ENCODE assay signal across 8 cellular contexts in the genomic region with DNA sequence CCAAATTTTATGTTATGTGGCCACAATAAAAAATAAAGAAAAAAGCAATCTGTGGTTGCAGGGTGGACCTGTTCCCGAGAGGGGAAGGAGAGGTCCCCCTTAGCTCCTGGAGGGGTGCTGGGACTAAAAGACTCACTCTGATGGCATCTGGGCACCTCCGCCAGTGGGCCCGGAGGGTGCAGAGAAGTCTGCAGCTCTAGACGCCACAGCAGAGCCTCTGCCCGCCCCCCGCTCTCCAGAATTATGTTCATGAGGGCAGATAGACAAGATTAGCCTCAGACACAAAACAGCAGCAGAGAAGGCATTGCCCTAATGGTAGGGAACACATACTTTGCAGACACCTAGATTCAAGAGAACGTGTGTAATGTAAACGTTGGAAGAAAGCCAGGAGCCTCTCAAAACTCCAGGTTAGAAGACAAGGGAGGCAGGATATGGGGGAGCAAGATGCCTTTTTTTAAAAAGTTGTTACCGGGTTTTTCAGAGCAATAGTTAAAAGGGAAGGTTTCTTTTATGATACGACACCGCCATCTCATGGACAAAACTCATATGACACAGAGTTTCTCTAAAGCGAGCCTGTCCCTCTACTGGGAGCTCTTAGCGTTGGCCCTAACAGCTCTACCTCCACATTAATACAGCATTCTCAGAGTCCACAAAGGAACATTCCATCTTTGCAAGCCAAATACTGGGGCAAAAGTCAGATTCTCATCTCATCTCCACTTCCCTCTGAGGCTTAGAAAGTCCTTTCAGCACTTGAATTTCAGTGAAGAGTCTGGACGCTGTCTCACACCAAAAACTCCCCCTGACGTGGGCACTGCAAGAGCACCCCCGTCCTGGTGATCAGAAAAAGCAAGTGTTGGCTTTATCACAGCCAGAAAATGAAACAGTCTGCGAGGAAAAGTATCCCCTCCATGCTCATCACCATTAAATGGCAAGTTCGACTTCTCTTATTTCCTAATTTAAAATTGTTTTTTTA. TPM values are rescaled to one million over a fixed set of nuclear protein-coding genes. Genes with fewer than 3 reads are reported as not detected.
DNase-seq lines count a peak whose midpoint lies in the region; ATAC-seq, FAIRE-seq and TF ChIP-seq lines count a peak whose summit lies in the region.

No MANE protein-coding gene starts in this region.

- H3K27me3 Mint-ChIP-seq in activated CD4-positive, alpha-beta T cell treated with anti-CD3 and anti-CD28 coated beads, Interleukin-2, amount 10 ng/mL, durations not matched to agents 24 days and 14 days, result peaks cover 23% of the 10 kb centered on the region
- H3K27me3 Mint-ChIP-seq in type B pancreatic cell, result peaks cover 29% of the 10 kb centered on the region

- no peak overlapping the region for H3K27ac Mint-ChIP-seq in activated CD4-positive, alpha-beta T cell treated with anti-CD3 and anti-CD28 coated beads, Interleukin-2, amount 10 ng/mL, durations not matched to agents 24 days and 14 days
- H3K27ac Mint-ChIP-seq in type B pancreatic cell, result peak overlapping the region; percentile 20

- no peaks in the 10 kb centered on the region for H3K36me3 ChIP-seq in H7 (replicated peaks; ENCODE audit: control insufficient read depth, insufficient read depth, low read length)
- H3K36me3 ChIP-seq in mucosa of descending colon (ENCODE audit: low read depth), result no peaks in the 10 kb centered on the region

- no peaks in the 10 kb centered on the region for H3K9me3 ChIP-seq in mucosa of descending colon

- no peaks in the 10 kb centered on the region for H3K4me1 Mint-ChIP-seq in activated CD4-positive, alpha-beta T cell treated with anti-CD3 and anti-CD28 coated beads, Interleukin-2, amount 10 ng/mL, durations not matched to agents 24 days and 14 days
- peaks cover 12% of the 10 kb centered on the region for H3K4me1 Mint-ChIP-seq in type B pancreatic cell (ENCODE audit: unreplicated experiment)

- intact Hi-C loops in activated CD4-positive, alpha-beta T cell treated with anti-CD3 and anti-CD28 coated beads, Interleukin-2, amount 10 ng/mL, durations not matched to agents 24 days and 14 days (cut with micrococcal nuclease), result loop anchor here (2.0 to 5.0 kb wide), 2 partner anchors 40 to 639 kb away; no protein-coding TSS in a partner anchor
- intact Hi-C loops in mucosa of descending colon (cut with DNase I, micrococcal nuclease), result no loop called here

- H3K4me3 Mint-ChIP-seq in activated CD4-positive, alpha-beta T cell treated with anti-CD3 and anti-CD28 coated beads, Interleukin-2, amount 10 ng/mL, durations not matched to agents 24 days and 14 days, result no peak overlapping the region
- H3K4me3 Mint-ChIP-seq in type B pancreatic cell, result no peak overlapping the region

- H3K4me1 ChIP-seq in mucosa of descending colon (ENCODE audit: low read depth), result no peaks in the 10 kb centered on the region

- H3K36me3 Mint-ChIP-seq in activated CD4-positive, alpha-beta T cell treated with anti-CD3 and anti-CD28 coated beads, Interleukin-2, amount 10 ng/mL, durations not matched to agents 24 days and 14 days (ENCODE audit: low read depth), result no peaks in the 10 kb centered on the region
- H3K36me3 Mint-ChIP-seq in type B pancreatic cell, result no peaks in the 10 kb centered on the region

- no peaks in the 10 kb centered on the region for H3K9me3 Mint-ChIP-seq in activated CD4-positive, alpha-beta T cell treated with anti-CD3 and anti-CD28 coated beads, Interleukin-2, amount 10 ng/mL, durations not matched to agents 24 days and 14 days
- no peaks in the 10 kb centered on the region for H3K9me3 Mint-ChIP-seq in type B pancreatic cell

- peak; percentile 56 for FAIRE-seq in D721Med (lab: Jason Lieb, UNC)

- H3K4me3 ChIP-seq in H7 (ENCODE audit: insufficient read depth, low read depth, low read length) (no peak overlapping the region), epithelial cell of esophagus (ENCODE audit: low read length) (no peak overlapping the region), mucosa of descending colon (no peak overlapping the region)

- peak; percentile 81 for ATAC-seq in mucosa of descending colon
- ATAC-seq in GM18517 (IDR thresholded peaks at IDR 0.05; ENCODE audit: unreplicated experiment), result no peak

- TF ChIP-seq CTCF in D721Med (IDR thresholded peaks at IDR 0.05; ENCODE audit: insufficient read depth, missing control alignments) (peak; percentile 77), epithelial cell of esophagus (IDR thresholded peaks at IDR 0.05; ENCODE audit: insufficient read depth, low read depth, low read length, missing control alignments) (peak; percentile 77), mucosa of descending colon (IDR thresholded peaks at IDR 0.05) (peak; percentile 68), type B pancreatic cell (conservative IDR thresholded peaks at IDR 0.05) (peak; percentile 92)

- peak; percentile 64 for DNase-seq in D721Med (ENCODE audit: insufficient read length, low spot score)
- DNase-seq in H7, result peak; percentile 86
- DNase-seq in NCI-H2227 (lab: John Stamatoyannopoulos, UW; ENCODE audit: unreplicated experiment), result peak; percentile 73
- peak; percentile 89 for DNase-seq in activated CD4-positive, alpha-beta T cell treated with anti-CD3 and anti-CD28 coated beads, Interleukin-2, amount 10 ng/mL, durations not matched to agents 24 days and 14 days
- DNase-seq in epithelial cell of esophagus (ENCODE audit: low read depth), result peak; percentile 69
- DNase-seq in mucosa of descending colon, result peak in 1 of 3 donors; percentile 86
- peak; percentile 55 for DNase-seq in type B pancreatic cell (ENCODE audit: extremely low spot score, unreplicated experiment)

- H3K27me3 ChIP-seq in H7 (ENCODE audit: control insufficient read depth, insufficient read depth, low read length), result no peaks in the 10 kb centered on the region; the same call in 1 of the 2 replicates

RNA-seq across cellular contexts. Expression of gene FOXF2, which starts 47.2 kb away (rescaled TPM):
- 0.52 and 0.89 TPM in 2 replicates for total RNA-seq in H7 (2014; rRNA removed; shearing (Covaris generic))
- not detected in 2 replicates for total RNA-seq in activated CD4-positive, alpha-beta T cell treated with anti-CD3 and anti-CD28 coated beads, Interleukin-2, amount 10 ng/mL, durations not matched to agents 24 days and 14 days
- total RNA-seq in mucosa of descending colon (10 to 100 TPM in 1 of 3 donors, 1 to 10 TPM in 2; 6.9 to 68.1 (median 7.1) TPM), type B pancreatic cell (ENCODE audit: low replicate concordance) (2.1 and 8.1 TPM in 2 replicates)
